1 cellular context compared by ENCODE assay signal in the genomic region with DNA sequence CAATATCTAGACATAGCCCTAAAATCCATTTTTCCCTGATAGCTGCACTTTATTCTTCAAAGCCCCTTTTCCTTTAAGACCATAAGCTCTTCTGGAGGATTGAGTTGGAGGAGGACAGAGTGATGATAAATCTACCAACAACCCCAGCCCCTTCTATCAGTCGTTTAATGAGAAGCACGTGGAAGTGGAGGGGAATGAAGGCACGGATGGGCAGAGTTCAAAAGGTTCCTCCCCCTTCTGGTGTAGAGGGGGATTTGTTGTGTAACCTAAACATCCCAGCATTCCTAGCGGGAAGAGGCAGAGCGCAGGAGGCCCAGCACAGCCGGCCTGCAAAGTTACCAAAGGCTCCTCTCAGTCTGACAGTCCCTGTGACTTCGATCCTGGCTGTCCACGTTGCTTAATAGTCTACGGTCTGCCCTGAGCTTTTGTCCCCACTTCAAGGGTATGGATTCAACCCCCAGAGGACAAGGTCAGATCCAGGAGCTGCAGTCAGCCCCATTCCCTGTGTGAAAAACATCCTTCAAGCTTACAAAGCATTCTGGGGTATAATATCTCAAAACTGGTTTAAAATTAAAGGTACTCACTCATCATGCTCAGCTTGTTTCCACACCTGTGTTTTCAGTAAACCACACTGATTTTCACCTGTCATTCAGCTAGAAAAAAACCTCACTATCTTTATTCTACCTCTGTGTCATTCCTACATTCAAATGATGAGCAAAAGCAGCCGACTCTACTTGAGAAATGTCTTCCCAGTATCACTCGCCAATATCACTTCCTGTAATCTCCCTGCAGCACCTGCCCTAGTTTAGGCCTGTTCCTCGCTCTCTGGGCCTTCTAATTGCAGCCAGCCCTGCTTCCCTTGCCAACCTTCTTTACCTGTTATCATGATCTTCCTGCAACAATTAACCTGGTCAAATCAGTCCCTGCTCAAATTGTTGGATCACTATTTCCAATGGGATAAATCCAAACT.
A peak's percentile ranks its signal among the peaks of the same experiment; 100 is the strongest.
TF ChIP-seq lines count a peak whose summit lies in the region.

No MANE protein-coding gene starts in this region.

TF ChIP-seq in HepG2, 621 proteins besides CTCF, POLR2A, EP300 and RAD21 (continued from another document and continues in another):
- TF ChIP-seq, protein P1, sequence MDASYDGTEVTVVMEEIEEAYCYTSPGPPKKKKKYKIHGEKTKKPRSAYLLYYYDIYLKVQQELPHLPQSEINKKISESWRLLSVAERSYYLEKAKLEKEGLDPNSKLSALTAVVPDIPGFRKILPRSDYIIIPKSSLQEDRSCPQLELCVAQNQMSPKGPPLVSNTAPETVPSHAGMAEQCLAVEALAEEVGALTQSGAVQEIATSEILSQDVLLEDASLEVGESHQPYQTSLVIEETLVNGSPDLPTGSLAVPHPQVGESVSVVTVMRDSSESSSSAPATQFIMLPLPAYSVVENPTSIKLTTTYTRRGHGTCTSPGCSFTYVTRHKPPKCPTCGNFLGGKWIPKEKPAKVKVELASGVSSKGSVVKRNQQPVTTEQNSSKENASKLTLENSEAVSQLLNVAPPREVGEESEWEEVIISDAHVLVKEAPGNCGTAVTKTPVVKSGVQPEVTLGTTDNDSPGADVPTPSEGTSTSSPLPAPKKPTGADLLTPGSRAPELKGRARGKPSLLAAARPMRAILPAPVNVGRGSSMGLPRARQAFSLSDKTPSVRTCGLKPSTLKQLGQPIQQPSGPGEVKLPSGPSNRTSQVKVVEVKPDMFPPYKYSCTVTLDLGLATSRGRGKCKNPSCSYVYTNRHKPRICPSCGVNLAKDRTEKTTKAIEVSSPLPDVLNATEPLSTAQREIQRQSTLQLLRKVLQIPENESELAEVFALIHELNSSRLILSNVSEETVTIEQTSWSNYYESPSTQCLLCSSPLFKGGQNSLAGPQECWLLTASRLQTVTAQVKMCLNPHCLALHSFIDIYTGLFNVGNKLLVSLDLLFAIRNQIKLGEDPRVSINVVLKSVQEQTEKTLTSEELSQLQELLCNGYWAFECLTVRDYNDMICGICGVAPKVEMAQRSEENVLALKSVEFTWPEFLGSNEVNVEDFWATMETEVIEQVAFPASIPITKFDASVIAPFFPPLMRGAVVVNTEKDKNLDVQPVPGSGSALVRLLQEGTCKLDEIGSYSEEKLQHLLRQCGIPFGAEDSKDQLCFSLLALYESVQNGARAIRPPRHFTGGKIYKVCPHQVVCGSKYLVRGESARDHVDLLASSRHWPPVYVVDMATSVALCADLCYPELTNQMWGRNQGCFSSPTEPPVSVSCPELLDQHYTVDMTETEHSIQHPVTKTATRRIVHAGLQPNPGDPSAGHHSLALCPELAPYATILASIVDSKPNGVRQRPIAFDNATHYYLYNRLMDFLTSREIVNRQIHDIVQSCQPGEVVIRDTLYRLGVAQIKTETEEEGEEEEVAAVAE (CRISPR knock-in tag; IDR thresholded peaks at IDR 0.05; ENCODE audit: borderline replicate concordance), result peak; percentile 68; the same call in 1 of the 2 replicates
- no peak for TF ChIP-seq SMAD1 (CRISPR knock-in tag; IDR thresholded peaks at IDR 0.05; ENCODE audit: borderline replicate concordance, low read depth)
- no peak for TF ChIP-seq RBM39 (IDR thresholded peaks at IDR 0.05; ENCODE audit: low read depth, low read length, poor library complexity, severe bottlenecking)
- TF ChIP-seq TAF15 (IDR thresholded peaks at IDR 0.05; ENCODE audit: low read depth, low read length, poor library complexity, severe bottlenecking), result no peak
- TF ChIP-seq NFRKB (IDR thresholded peaks at IDR 0.05), result no peak
- TF ChIP-seq, protein P2, sequence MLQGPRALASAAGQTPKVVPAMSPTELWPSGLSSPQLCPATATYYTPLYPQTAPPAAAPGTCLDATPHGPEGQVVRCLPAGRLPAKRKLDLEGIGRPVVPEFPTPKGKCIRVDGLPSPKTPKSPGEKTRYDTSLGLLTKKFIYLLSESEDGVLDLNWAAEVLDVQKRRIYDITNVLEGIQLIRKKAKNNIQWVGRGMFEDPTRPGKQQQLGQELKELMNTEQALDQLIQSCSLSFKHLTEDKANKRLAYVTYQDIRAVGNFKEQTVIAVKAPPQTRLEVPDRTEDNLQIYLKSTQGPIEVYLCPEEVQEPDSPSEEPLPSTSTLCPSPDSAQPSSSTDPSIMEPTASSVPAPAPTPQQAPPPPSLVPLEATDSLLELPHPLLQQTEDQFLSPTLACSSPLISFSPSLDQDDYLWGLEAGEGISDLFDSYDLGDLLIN (CRISPR knock-in tag; IDR thresholded peaks at IDR 0.05; ENCODE audit: borderline replicate concordance), result no peak
- no peak for TF ChIP-seq JDP2 (CRISPR knock-in tag; IDR thresholded peaks at IDR 0.05; ENCODE audit: borderline replicate concordance)
- TF ChIP-seq, protein P3, sequence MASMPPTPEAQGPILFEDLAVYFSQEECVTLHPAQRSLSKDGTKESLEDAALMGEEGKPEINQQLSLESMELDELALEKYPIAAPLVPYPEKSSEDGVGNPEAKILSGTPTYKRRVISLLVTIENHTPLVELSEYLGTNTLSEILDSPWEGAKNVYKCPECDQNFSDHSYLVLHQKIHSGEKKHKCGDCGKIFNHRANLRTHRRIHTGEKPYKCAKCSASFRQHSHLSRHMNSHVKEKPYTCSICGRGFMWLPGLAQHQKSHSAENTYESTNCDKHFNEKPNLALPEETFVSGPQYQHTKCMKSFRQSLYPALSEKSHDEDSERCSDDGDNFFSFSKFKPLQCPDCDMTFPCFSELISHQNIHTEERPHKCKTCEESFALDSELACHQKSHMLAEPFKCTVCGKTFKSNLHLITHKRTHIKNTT (CRISPR knock-in tag; IDR thresholded peaks at IDR 0.05), result no peak
- TF ChIP-seq ZNF282 (IDR thresholded peaks at IDR 0.05; ENCODE audit: partially characterized antibody), result no peak
- TF ChIP-seq GLI4 (CRISPR knock-in tag; IDR thresholded peaks at IDR 0.05; ENCODE audit: borderline replicate concordance), result no peak
- TF ChIP-seq PAWR (CRISPR knock-in tag; IDR thresholded peaks at IDR 0.05; ENCODE audit: borderline replicate concordance), result 0 out of 2 replicates have a peak, but pooled peaks have one; percentile 69
- TF ChIP-seq, protein P4, sequence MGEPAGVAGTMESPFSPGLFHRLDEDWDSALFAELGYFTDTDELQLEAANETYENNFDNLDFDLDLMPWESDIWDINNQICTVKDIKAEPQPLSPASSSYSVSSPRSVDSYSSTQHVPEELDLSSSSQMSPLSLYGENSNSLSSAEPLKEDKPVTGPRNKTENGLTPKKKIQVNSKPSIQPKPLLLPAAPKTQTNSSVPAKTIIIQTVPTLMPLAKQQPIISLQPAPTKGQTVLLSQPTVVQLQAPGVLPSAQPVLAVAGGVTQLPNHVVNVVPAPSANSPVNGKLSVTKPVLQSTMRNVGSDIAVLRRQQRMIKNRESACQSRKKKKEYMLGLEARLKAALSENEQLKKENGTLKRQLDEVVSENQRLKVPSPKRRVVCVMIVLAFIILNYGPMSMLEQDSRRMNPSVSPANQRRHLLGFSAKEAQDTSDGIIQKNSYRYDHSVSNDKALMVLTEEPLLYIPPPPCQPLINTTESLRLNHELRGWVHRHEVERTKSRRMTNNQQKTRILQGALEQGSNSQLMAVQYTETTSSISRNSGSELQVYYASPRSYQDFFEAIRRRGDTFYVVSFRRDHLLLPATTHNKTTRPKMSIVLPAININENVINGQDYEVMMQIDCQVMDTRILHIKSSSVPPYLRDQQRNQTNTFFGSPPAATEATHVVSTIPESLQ (CRISPR knock-in tag; conservative IDR thresholded peaks at IDR 0.05), result no peak
- 0 out of 2 replicates have a peak, but pooled peaks have one; percentile 59 for TF ChIP-seq ZSCAN9 (CRISPR knock-in tag; IDR thresholded peaks at IDR 0.05; ENCODE audit: borderline replicate concordance)
- TF ChIP-seq ZNF747 (CRISPR knock-in tag; IDR thresholded peaks at IDR 0.05; ENCODE audit: borderline replicate concordance), result peak; percentile 94; the same call in 1 of the 2 replicates
- TF ChIP-seq AKAP8 (CRISPR knock-in tag; IDR thresholded peaks at IDR 0.05), result peak; percentile 60; the same call in 1 of the 2 replicates
- no peak for TF ChIP-seq KDM5A (IDR thresholded peaks at IDR 0.05; ENCODE audit: borderline replicate concordance, low read length)
- TF ChIP-seq NCOA1 (CRISPR knock-in tag; IDR thresholded peaks at IDR 0.05), result no peak; the same call in 1 of the 2 replicates
- TF ChIP-seq JUND (CRISPR knock-in tag; IDR thresholded peaks at IDR 0.05), result peak; percentile 74; the same call in 1 of the 2 replicates
- TF ChIP-seq PHF5A (CRISPR knock-in tag; IDR thresholded peaks at IDR 0.05; ENCODE audit: low read depth, unreplicated experiment), result peak; percentile 39
- TF ChIP-seq EHMT2 (IDR thresholded peaks at IDR 0.05; ENCODE audit: borderline replicate concordance, low read depth, low read length), result peak; percentile 49; the same call in 1 of the 2 replicates
- TF ChIP-seq TEAD3 (CRISPR knock-in tag; optimal IDR thresholded peaks at IDR 0.05; ENCODE audit: borderline replicate concordance), result peak; percentile 95
- no peak for TF ChIP-seq ZNF225 (CRISPR knock-in tag; IDR thresholded peaks at IDR 0.05)
- TF ChIP-seq, protein P5, sequence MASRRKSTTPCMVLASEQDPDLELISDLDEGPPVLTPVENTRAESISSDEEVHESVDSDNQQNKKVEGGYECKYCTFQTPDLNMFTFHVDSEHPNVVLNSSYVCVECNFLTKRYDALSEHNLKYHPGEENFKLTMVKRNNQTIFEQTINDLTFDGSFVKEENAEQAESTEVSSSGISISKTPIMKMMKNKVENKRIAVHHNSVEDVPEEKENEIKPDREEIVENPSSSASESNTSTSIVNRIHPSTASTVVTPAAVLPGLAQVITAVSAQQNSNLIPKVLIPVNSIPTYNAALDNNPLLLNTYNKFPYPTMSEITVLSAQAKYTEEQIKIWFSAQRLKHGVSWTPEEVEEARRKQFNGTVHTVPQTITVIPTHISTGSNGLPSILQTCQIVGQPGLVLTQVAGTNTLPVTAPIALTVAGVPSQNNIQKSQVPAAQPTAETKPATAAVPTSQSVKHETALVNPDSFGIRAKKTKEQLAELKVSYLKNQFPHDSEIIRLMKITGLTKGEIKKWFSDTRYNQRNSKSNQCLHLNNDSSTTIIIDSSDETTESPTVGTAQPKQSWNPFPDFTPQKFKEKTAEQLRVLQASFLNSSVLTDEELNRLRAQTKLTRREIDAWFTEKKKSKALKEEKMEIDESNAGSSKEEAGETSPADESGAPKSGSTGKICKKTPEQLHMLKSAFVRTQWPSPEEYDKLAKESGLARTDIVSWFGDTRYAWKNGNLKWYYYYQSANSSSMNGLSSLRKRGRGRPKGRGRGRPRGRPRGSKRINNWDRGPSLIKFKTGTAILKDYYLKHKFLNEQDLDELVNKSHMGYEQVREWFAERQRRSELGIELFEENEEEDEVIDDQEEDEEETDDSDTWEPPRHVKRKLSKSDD (CRISPR knock-in tag; IDR thresholded peaks at IDR 0.05; ENCODE audit: low read depth), result peak; percentile 71; the same call in 1 of the 2 replicates
- TF ChIP-seq, protein P6, sequence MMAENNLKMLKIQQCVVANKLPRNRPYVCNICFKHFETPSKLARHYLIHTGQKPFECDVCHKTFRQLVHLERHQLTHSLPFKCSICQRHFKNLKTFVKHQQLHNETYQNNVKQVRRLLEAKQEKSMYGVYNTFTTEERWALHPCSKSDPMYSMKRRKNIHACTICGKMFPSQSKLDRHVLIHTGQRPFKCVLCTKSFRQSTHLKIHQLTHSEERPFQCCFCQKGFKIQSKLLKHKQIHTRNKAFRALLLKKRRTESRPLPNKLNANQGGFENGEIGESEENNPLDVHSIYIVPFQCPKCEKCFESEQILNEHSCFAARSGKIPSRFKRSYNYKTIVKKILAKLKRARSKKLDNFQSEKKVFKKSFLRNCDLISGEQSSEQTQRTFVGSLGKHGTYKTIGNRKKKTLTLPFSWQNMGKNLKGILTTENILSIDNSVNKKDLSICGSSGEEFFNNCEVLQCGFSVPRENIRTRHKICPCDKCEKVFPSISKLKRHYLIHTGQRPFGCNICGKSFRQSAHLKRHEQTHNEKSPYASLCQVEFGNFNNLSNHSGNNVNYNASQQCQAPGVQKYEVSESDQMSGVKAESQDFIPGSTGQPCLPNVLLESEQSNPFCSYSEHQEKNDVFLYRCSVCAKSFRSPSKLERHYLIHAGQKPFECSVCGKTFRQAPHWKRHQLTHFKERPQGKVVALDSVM (CRISPR knock-in tag; IDR thresholded peaks at IDR 0.05), result peak; percentile 94
- no peak for TF ChIP-seq PCBP1 (IDR thresholded peaks at IDR 0.05; ENCODE audit: borderline replicate concordance, low read depth, low read length)
- TF ChIP-seq, protein P7, sequence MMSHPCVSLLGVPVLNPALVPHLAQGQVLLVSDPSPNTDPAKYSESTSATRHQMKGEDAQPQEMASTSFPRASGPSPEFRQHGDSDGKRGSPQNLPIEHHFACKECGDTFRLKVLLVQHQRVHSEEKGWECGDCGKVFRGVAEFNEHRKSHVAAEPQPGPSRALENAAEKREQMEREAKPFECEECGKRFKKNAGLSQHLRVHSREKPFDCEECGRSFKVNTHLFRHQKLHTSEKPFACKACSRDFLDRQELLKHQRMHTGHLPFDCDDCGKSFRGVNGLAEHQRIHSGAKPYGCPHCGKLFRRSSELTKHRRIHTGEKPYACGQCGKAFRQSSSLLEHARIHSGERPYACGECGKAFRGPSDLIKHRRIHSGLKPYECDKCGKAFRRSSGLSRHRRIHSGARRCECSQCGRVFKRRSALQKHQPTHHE (CRISPR knock-in tag; IDR thresholded peaks at IDR 0.05; ENCODE audit: borderline replicate concordance), result peak; percentile 74; the same call in 1 of the 2 replicates
- TF ChIP-seq, protein P8, sequence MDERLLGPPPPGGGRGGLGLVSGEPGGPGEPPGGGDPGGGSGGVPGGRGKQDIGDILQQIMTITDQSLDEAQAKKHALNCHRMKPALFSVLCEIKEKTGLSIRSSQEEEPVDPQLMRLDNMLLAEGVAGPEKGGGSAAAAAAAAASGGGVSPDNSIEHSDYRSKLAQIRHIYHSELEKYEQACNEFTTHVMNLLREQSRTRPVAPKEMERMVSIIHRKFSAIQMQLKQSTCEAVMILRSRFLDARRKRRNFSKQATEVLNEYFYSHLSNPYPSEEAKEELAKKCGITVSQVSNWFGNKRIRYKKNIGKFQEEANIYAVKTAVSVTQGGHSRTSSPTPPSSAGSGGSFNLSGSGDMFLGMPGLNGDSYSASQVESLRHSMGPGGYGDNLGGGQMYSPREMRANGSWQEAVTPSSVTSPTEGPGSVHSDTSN (CRISPR knock-in tag; IDR thresholded peaks at IDR 0.05), result no peak
- TF ChIP-seq TBP (CRISPR knock-in tag; IDR thresholded peaks at IDR 0.05), result no peak
- no peak for TF ChIP-seq HNRNPH1 (optimal IDR thresholded peaks at IDR 0.05; ENCODE audit: low read depth, low read length)
- TF ChIP-seq GFI1 (CRISPR knock-in tag; IDR thresholded peaks at IDR 0.05; ENCODE audit: borderline replicate concordance), result peak; percentile 71; the same call in 1 of the 2 replicates
- no peak for TF ChIP-seq EZH2 (conservative IDR thresholded peaks at IDR 0.05; ENCODE audit: low read depth, low read length)
- peak; percentile 72; the same call in 1 of the 2 replicates for TF ChIP-seq ZNF224 (CRISPR knock-in tag; IDR thresholded peaks at IDR 0.05)
- TF ChIP-seq REL (CRISPR knock-in tag; conservative IDR thresholded peaks at IDR 0.05), result no peak
- no peak for TF ChIP-seq ZNF207 (IDR thresholded peaks at IDR 0.05; ENCODE audit: borderline replicate concordance)
- TF ChIP-seq, protein P9, sequence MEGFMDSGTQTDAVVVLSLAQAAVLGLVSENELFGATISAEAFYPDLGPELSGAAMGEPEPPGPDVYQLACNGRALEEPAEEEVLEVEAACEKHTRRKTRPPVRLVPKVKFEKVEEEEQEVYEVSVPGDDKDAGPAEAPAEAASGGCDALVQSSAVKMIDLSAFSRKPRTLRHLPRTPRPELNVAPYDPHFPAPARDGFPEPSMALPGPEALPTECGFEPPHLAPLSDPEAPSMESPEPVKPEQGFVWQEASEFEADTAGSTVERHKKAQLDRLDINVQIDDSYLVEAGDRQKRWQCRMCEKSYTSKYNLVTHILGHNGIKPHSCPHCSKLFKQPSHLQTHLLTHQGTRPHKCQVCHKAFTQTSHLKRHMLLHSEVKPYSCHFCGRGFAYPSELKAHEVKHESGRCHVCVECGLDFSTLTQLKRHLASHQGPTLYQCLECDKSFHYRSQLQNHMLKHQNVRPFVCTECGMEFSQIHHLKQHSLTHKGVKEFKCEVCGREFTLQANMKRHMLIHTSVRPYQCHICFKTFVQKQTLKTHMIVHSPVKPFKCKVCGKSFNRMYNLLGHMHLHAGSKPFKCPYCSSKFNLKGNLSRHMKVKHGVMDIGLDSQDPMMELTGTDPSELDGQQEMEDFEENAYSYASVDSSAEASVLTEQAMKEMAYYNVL (CRISPR knock-in tag; IDR thresholded peaks at IDR 0.05; ENCODE audit: borderline replicate concordance), result peak; percentile 94; the same call in 1 of the 2 replicates
